Comparison of ENCODE assay signal across 21 cellular contexts in the genomic region with DNA sequence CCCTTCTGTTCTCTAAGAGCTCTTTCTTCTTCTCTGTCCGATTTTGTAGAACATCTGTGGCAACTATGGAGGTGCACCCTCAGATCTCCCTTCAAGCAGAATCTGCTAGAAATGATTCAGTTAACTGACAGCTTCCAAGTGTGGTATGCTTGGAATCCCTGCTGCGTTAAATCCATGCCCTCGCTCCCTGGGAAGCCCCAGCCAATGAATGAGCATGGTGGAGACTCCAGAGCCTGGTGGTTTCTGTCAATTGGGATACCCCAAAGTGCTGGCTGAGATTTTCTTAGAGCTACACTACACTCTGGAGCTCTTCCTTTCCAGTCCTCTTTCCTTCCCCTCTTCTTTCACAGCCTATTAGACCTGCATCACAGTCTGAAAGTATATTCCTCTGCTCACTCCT.
DNase-seq lines count a peak whose midpoint lies in the region; ATAC-seq and TF ChIP-seq lines count a peak whose summit lies in the region.
"Had no signal": no experiment of that assay in that cellular context is flagged by ENCODE, and none has a peak within 500 bp of the region (broad histone marks: within the 10 kb centered on the region; RNA-seq: fewer than 3 reads in every experiment).

No MANE protein-coding gene starts in this region.

- no peak overlapping the region for H3K27ac ChIP-seq in iPS DF 6.9 (ENCODE audit: low read length)
- H3K27ac ChIP-seq: left lung, thoracic aorta had no signal

- WGBS in iPS DF 6.9 (ENCODE audit: insufficient coverage, insufficient read length), result no CpG with 5 or more reads among the region's 3 CpGs

- ATAC-seq in WTC11 (peak; percentile 90), GM19395 (IDR thresholded peaks at IDR 0.05; ENCODE audit: unreplicated experiment) (no peak)
- ATAC-seq: left lung; PC-3; stimulated activated effector memory CD8-positive, alpha-beta T cell treated with anti-CD3 and anti-CD28 coated beads, Interleukin-12 subunit alpha, Interleukin-12 subunit beta, amount 100 ng/mL, for 72 hours had no signal

- H3K4me3 ChIP-seq in iPS DF 6.9 (ENCODE audit: low read length), result no peak overlapping the region
- H3K4me3 ChIP-seq: left lung, thoracic aorta had no signal

- DNase-seq in ELR (ENCODE audit: low read depth) (peak; percentile 29), WTC11 (ENCODE audit: low spot score) (peak; percentile 46), iPS DF 6.9 (ENCODE audit: low read depth, low spot score) (peak; percentile 11), renal cortical epithelial cell (ENCODE audit: low read depth) (peak; percentile 36), GM19240 (ENCODE audit: insufficient read length, low spot score) (no peak), NCI-H524 treated with DMSO at 0.1 percent for 48 hours (lab: John Stamatoyannopoulos, UW) (no peak)
- DNase-seq: activated CD4-positive, alpha-beta T cell treated with anti-CD3 and anti-CD28 coated beads, Interleukin-2, amount 50 U/mL, for 48 hours; activated naive CD4-positive, alpha-beta T cell treated with Interleukin-2 at 50 U/mL for 16 hours; activated T-cell treated with anti-CD3 and anti-CD28 coated beads for 4 hours; cortex of kidney; DND-41; foreskin melanocyte; left lung; NCI-H1436; NCI-H82; PC-3; right cardiac atrium had no signal

- H3K4me3 Mint-ChIP-seq in WTC11, result no peak overlapping the region
- H3K4me3 Mint-ChIP-seq: stimulated activated effector memory CD8-positive, alpha-beta T cell treated with anti-CD3 and anti-CD28 coated beads, Interleukin-12 subunit alpha, Interleukin-12 subunit beta, amount 100 ng/mL, for 72 hours; T-helper 1 cell treated with Interleukin-12 subunit alpha and Interleukin-12 subunit beta and Interleukin-4 antibody, amounts not matched to agents 30 μg/mL and 1 μg/mL, for 36 hours had no signal

- no peaks in the 10 kb centered on the region for H3K9me3 ChIP-seq in iPS DF 6.9 (ENCODE audit: control insufficient read depth, insufficient read depth, low read length)
- H3K9me3 ChIP-seq: thoracic aorta had no signal

- no peak for TF ChIP-seq CTCF in WTC11 (IDR thresholded peaks at IDR 0.05)

- peaks cover 22% of the 10 kb centered on the region for H3K4me1 Mint-ChIP-seq in WTC11
- H3K4me1 Mint-ChIP-seq: stimulated activated effector memory CD8-positive, alpha-beta T cell treated with anti-CD3 and anti-CD28 coated beads, Interleukin-12 subunit alpha, Interleukin-12 subunit beta, amount 100 ng/mL, for 72 hours had no signal

- no peaks in the 10 kb centered on the region for H3K36me3 Mint-ChIP-seq in WTC11
- H3K36me3 Mint-ChIP-seq: stimulated activated effector memory CD8-positive, alpha-beta T cell treated with anti-CD3 and anti-CD28 coated beads, Interleukin-12 subunit alpha, Interleukin-12 subunit beta, amount 100 ng/mL, for 72 hours had no signal

- POLR2A ChIA-PET in WTC11 (lab: Charles Lee), result no interaction called here

- no peaks in the 10 kb centered on the region for H3K36me3 ChIP-seq in iPS DF 6.9 (ENCODE audit: control insufficient read depth, insufficient read depth, low read length)
- H3K36me3 ChIP-seq: left lung, thoracic aorta had no signal

- no peak overlapping the region for H3K27ac Mint-ChIP-seq in WTC11
- H3K27ac Mint-ChIP-seq: stimulated activated effector memory CD8-positive, alpha-beta T cell treated with anti-CD3 and anti-CD28 coated beads, Interleukin-12 subunit alpha, Interleukin-12 subunit beta, amount 100 ng/mL, for 72 hours; T-helper 1 cell treated with Interleukin-12 subunit alpha and Interleukin-12 subunit beta and Interleukin-4 antibody, amounts not matched to agents 30 μg/mL and 1 μg/mL, for 36 hours had no signal

- no peaks in the 10 kb centered on the region for H3K27me3 ChIP-seq in iPS DF 6.9 (ENCODE audit: control insufficient read depth, insufficient read depth, low read length)
- H3K27me3 ChIP-seq: left lung had no signal

- no peaks in the 10 kb centered on the region for H3K4me1 ChIP-seq in iPS DF 6.9 (ENCODE audit: control insufficient read depth, insufficient read depth, low read length)
- H3K4me1 ChIP-seq: left lung had no signal

- peaks cover 3% of the 10 kb centered on the region; the same call in 1 of the 2 replicates for H3K9me3 Mint-ChIP-seq in WTC11
- H3K9me3 Mint-ChIP-seq: stimulated activated effector memory CD8-positive, alpha-beta T cell treated with anti-CD3 and anti-CD28 coated beads, Interleukin-12 subunit alpha, Interleukin-12 subunit beta, amount 100 ng/mL, for 72 hours; T-helper 1 cell treated with Interleukin-12 subunit alpha and Interleukin-12 subunit beta and Interleukin-4 antibody, amounts not matched to agents 30 μg/mL and 1 μg/mL, for 36 hours had no signal

- H3K27me3 Mint-ChIP-seq in WTC11 (ENCODE audit: low read depth), result no peaks in the 10 kb centered on the region

- CTCF ChIA-PET in WTC11 (lab: Charles Lee), result interaction anchor here (0.6 to 1.4 kb wide), 4 partner anchors 28 to 1355 kb away, joined by 3 to 8 read pairs (median 3); no protein-coding TSS in a partner anchor

TF ChIP-seq in WTC11, 78 proteins besides CTCF, POLR2A, EP300 and RAD21:
- TF ChIP-seq NFE2L1 (CRISPR knock-in tag; IDR thresholded peaks at IDR 0.05) (no peak), ZNF423 (CRISPR knock-in tag; IDR thresholded peaks at IDR 0.05) (0 out of 2 replicates have a peak, but pooled peaks have one; percentile 28)
TF ChIP-seq in WTC11: peak in this region for 1.

Comparison
In these comparisons a context has a peak if more than half of its experiments do, and no peak if none do; other contexts are left out.
1. DNase-seq: peak in ELR (single experiment), WTC11 (single experiment), iPS DF 6.9 (single experiment) and renal cortical epithelial cell (single experiment); none in GM19240 (single experiment) and NCI-H524 treated with DMSO at 0.1 percent for 48 hours (single experiment).